ENCODE assay signal across 1 cellular context in the genomic region with DNA sequence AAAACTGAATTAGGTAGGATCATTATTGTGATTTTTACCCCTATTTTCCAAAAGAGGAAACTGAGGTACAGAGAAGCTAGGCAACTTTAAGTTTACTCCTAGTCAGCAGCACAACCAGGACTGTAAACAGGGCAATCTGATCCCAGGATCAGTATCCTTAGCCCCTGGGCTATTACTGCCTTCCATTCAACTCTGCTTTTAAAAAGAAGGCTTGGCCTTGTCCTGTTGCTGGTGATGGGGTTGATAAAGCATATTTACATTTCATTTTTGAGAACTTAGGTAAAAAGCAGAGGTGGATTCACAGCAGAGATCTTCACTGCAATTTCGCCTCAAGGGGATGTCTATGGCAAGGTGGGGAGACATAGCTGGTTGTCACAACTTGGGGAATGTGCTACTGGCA.
TF ChIP-seq lines count a peak whose summit lies in the region.

No MANE protein-coding gene starts in this region.

TF ChIP-seq in SK-N-SH treated with all-trans-retinoic acid at 6 μM for 48 hours, 23 proteins besides CTCF, POLR2A, EP300 and RAD21 (continued from another document):
- TF ChIP-seq ZNF565 (CRISPR knock-in tag; conservative IDR thresholded peaks at IDR 0.05; ENCODE audit: low read depth): no peak
